Comparison of ENCODE assay signal across 17 cellular contexts in the genomic region with DNA sequence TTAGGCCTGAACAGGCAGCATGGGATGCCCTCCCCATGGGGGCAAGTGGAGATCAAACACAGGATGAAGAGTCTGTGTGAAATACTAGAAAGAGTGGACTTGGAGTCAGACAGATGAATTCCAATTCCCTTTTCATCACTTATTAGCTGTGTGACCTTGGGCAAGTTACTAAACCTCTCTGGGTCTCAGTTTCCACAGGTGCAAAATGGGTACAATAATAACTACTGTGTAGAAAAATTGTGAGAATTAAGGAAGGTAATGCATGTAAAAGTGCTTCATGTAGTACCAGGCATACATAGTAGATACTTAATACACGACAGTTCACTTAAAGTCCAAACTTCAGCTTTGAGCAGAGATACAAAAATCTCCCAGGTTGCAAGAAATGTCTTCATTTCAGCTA.
"Had no signal": no experiment of that assay in that cellular context is flagged by ENCODE, and none has a peak within 500 bp of the region (broad histone marks: within the 10 kb centered on the region; RNA-seq: fewer than 3 reads in every experiment).

No MANE protein-coding gene starts in this region.

- H3K4me3 Mint-ChIP-seq: IgD-negative memory B cell had no signal

- H3K4me3 ChIP-seq: MG63, PC-9, Peyer's patch had no signal

- H3K27me3 ChIP-seq: Peyer's patch had no signal

- H3K4me1 Mint-ChIP-seq: IgD-negative memory B cell had no signal

- H3K27ac ChIP-seq: PC-9, Peyer's patch had no signal

- H3K36me3 ChIP-seq: MG63, Peyer's patch had no signal

- H3K27ac Mint-ChIP-seq: IgD-negative memory B cell had no signal

- H3K4me1 ChIP-seq: Peyer's patch had no signal

- DNase-seq: MG63, NCI-H1092, NCI-H1105 treated with DMSO at 0.1 percent for 48 hours, NCI-H1417 treated with DMSO at 0.1 percent for 48 hours, NCI-H1694 treated with DMSO at 0.1 percent for 48 hours, NCI-H1930, NCI-H2171, NCI-H226, NCI-H510A, NCI-H524 treated with DMSO at 0.1 percent for 48 hours, NCI-H774, PC-9, Peyer's patch, SHP77, SK-N-SH, SW 1271 had no signal
